ENCODE assay signal across 15 cellular contexts in genomic region chr14:61229475-61229888, GRCh38.
DNase-seq lines count a peak whose midpoint lies in the region; ATAC-seq lines count a peak whose summit lies in the region.
"Had no signal": no experiment of that assay in that cellular context is flagged by ENCODE, and none has a peak within 500 bp of the region (broad histone marks: within the 10 kb centered on the region; RNA-seq: fewer than 3 reads in every experiment).

No MANE protein-coding gene starts in this region.

- H3K36me3 ChIP-seq in iPS-20b (ENCODE audit: insufficient read depth, low read depth, low read length) (no peaks in the 10 kb centered on the region), subcutaneous abdominal adipose tissue (ENCODE audit: control insufficient read depth in 5 of 5, insufficient read depth in 5 of 5, low read length in 5 of 5) (no peaks in the 10 kb centered on the region)

- no peak for ATAC-seq in HG03039 (IDR thresholded peaks at IDR 0.05; ENCODE audit: unreplicated experiment)
- no peak for ATAC-seq in GM21447 (IDR thresholded peaks at IDR 0.05; ENCODE audit: unreplicated experiment)
- ATAC-seq: stimulated activated memory B cell treated with anti-CD40 and anti-IgM and Interleukin-4, amounts not matched to agents 10 μg/mL and 1 μg/mL and 100 μg/mL, for 72 hours had no signal

- H3K4me3 ChIP-seq in iPS-20b (ENCODE audit: low read length) = no peak overlapping the region
- H3K4me3 ChIP-seq in subcutaneous abdominal adipose tissue (ENCODE audit: low read depth in 1 of 5, low read length in 5 of 5) = peak overlapping the region in 1 of 5 donors; percentile 9
- H3K4me3 ChIP-seq: GM23248, SK-N-MC had no signal

- H3K27ac ChIP-seq in iPS-20b (ENCODE audit: low read length) (no peak overlapping the region), subcutaneous abdominal adipose tissue (ENCODE audit: low read depth, low read length) (peak overlapping the region; percentile 73)
- H3K27ac ChIP-seq: GM23248, SK-N-MC had no signal

- H3K4me1 ChIP-seq in iPS-20b (ENCODE audit: insufficient read depth, low read length) (no peaks in the 10 kb centered on the region; the same call in 1 of the 2 replicates), subcutaneous abdominal adipose tissue (ENCODE audit: control insufficient read depth in 5 of 5, insufficient read depth in 5 of 5, low read length in 5 of 5) (peaks cover under 1 to 44% (median 26%) of the 10 kb centered on the region in 5 donors)

- DNase-seq in NCI-H1105 treated with DMSO at 0.1 percent for 48 hours (lab: John Stamatoyannopoulos, UW) = peak; percentile 99
- peak; percentile 82 for DNase-seq in NCI-H345 (lab: John Stamatoyannopoulos, UW)
- DNase-seq in central memory CD4-positive, alpha-beta T cell = no peak
- DNase-seq: activated gamma-delta T cell treated with Interleukin-2 at 50 U/mL for 16 hours; endodermal cell; GDM1; GM23248; kidney; stimulated activated CD4-positive, alpha-beta T cell treated with anti-CD3 and anti-CD28 coated beads, Interleukin-4, amount 100 ng/mL, for 4 hours had no signal

- H3K9me3 ChIP-seq in iPS-20b (ENCODE audit: insufficient read depth, low read depth, low read length) (no peaks in the 10 kb centered on the region), subcutaneous abdominal adipose tissue (ENCODE audit: control insufficient read depth in 5 of 5, low read length in 5 of 5) (no peaks in the 10 kb centered on the region)

- H3K27me3 ChIP-seq in iPS-20b (ENCODE audit: insufficient read depth, low read length) (no peaks in the 10 kb centered on the region), subcutaneous abdominal adipose tissue (ENCODE audit: control insufficient read depth in 5 of 5, insufficient read depth in 4 of 5, low read length in 5 of 5) (no peaks in the 10 kb centered on the region)

- H3K9ac ChIP-seq in iPS-20b (ENCODE audit: low read depth, low read length) (0 out of 2 replicates have a peak overlapping the region, but pooled peaks have one; percentile 5), subcutaneous abdominal adipose tissue (ENCODE audit: low read length in 5 of 5) (no peak overlapping the region)
- H3K9ac ChIP-seq: GM23248 had no signal
